In the genomic region with DNA sequence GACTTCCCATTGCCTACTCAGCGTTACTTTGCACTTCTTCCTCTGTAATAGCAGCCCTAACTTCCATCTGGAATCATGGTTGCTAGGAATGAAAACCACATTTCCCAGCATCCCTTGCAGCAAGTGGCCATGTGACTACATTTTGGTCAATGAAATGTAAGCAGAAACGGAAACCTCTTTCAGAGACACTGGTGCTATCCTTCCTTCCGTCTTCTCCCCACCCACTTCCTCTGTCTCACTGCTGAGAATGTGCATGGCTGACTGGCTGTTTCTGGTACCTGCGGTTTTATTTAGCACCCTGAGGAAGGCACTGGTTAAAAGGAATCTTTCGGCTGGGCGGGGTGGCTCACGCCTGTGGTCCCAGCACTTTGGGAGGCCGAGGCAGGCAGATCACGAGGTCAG, we compare ENCODE assay signal across 8 cellular contexts.
A peak's percentile ranks its signal among the peaks of the same experiment; 100 is the strongest.
DNase-seq lines count a peak whose midpoint lies in the region; ATAC-seq and TF ChIP-seq lines count a peak whose summit lies in the region.

No MANE protein-coding gene starts in this region.

- peak; percentile 49 to 84 (median 62) for DNase-seq in CD4-positive, alpha-beta T cell
- peak; percentile 90 for DNase-seq in NOMO-1 treated with DMSO at 0.1 percent for 48 hours (lab: John Stamatoyannopoulos, UW; ENCODE audit: unreplicated experiment)
- peak in 2 of 3 experiments; percentile 32 to 43 for DNase-seq in activated CD8-positive, alpha-beta memory T cell treated with anti-CD3 and anti-CD28 coated beads for 48 hours (ENCODE audit: low read depth in 2 of 3, low spot score in 2 of 3)
- DNase-seq in iPS DF 4.7 (ENCODE audit: extremely low read depth, low spot score): peak; percentile 71
- peak; percentile 67 for DNase-seq in stimulated activated naive B cell treated with anti-CD40 and anti-IgM and Interleukin-4, amounts not matched to agents 10 μg/mL and 1 μg/mL and 100 μg/mL, for 72 hours
- no peak for DNase-seq in occipital lobe (lab: John Stamatoyannopoulos, UW)
- DNase-seq in cerebellar nuclear complex (lab: John Stamatoyannopoulos, UW): no peak

- POLR2A ChIA-PET in CD4-positive, alpha-beta T cell (lab: Charles Lee): interaction anchor here (0.6 to 2.0 kb wide), 5 partner anchors 19 to 241 kb away, joined by 3 to 7 read pairs (median 3); a partner anchor contains a TSS

- H3K27ac ChIP-seq in CD4-positive, alpha-beta T cell (ENCODE audit: low read depth, low read length): no peak overlapping the region

- CTCF ChIA-PET in CD4-positive, alpha-beta T cell (lab: Charles Lee): interaction anchor here (1.9 kb wide), 1 partner anchor 10 kb away, joined by 8 read pairs; no protein-coding TSS in a partner anchor

- peak; percentile 91 for ATAC-seq in CD4-positive, alpha-beta T cell (ENCODE audit: poor library complexity)
- peak; percentile 79 for ATAC-seq in GM21723 (IDR thresholded peaks at IDR 0.05; ENCODE audit: unreplicated experiment)
- ATAC-seq in stimulated activated naive B cell treated with anti-CD40 and anti-IgM and Interleukin-4, amounts not matched to agents 10 μg/mL and 1 μg/mL and 100 μg/mL, for 72 hours (replicated peaks): peak; percentile 84 to 91

- no peaks in the 10 kb centered on the region for H3K27me3 ChIP-seq in CD4-positive, alpha-beta T cell (ENCODE audit: control insufficient read depth, insufficient read depth, low read length)

- no peaks in the 10 kb centered on the region for H3K27me3 Mint-ChIP-seq in CD4-positive, alpha-beta T cell
- no peaks in the 10 kb centered on the region for H3K27me3 Mint-ChIP-seq in stimulated activated naive B cell treated with anti-CD40 and anti-IgM and Interleukin-4, amounts not matched to agents 10 μg/mL and 1 μg/mL and 100 μg/mL, for 72 hours

- H3K27ac Mint-ChIP-seq in CD4-positive, alpha-beta T cell: peak overlapping the region; percentile 91
- H3K27ac Mint-ChIP-seq in stimulated activated naive B cell treated with anti-CD40 and anti-IgM and Interleukin-4, amounts not matched to agents 10 μg/mL and 1 μg/mL and 100 μg/mL, for 72 hours: peak overlapping the region; percentile 94

- H3K4me3 Mint-ChIP-seq in CD4-positive, alpha-beta T cell: peak overlapping the region; percentile 75
- H3K4me3 Mint-ChIP-seq in stimulated activated naive B cell treated with anti-CD40 and anti-IgM and Interleukin-4, amounts not matched to agents 10 μg/mL and 1 μg/mL and 100 μg/mL, for 72 hours: peak overlapping the region; percentile 78 to 86

- TF ChIP-seq CTCF in CD4-positive, alpha-beta T cell (IDR thresholded peaks at IDR 0.05): no peak

- H3K9me3 ChIP-seq in CD4-positive, alpha-beta T cell (ENCODE audit: control insufficient read depth, low read length): no peaks in the 10 kb centered on the region

- intact Hi-C loops in CD4-positive, alpha-beta T cell (cut with DNase I, micrococcal nuclease): loop anchor here in 1 of 2 experiments (5.0 to 10.0 kb wide), 3 partner anchors 241 to 1768 kb away; a partner anchor contains a TSS

- H3K36me3 Mint-ChIP-seq in CD4-positive, alpha-beta T cell (ENCODE audit: low read depth): peaks cover 69% of the 10 kb centered on the region
- H3K36me3 Mint-ChIP-seq in stimulated activated naive B cell treated with anti-CD40 and anti-IgM and Interleukin-4, amounts not matched to agents 10 μg/mL and 1 μg/mL and 100 μg/mL, for 72 hours: peaks cover 17 to 28% of the 10 kb centered on the region in 2 donors

- H3K9me3 Mint-ChIP-seq in CD4-positive, alpha-beta T cell: no peaks in the 10 kb centered on the region
- peaks cover 0 to 5% of the 10 kb centered on the region in 2 donors for H3K9me3 Mint-ChIP-seq in stimulated activated naive B cell treated with anti-CD40 and anti-IgM and Interleukin-4, amounts not matched to agents 10 μg/mL and 1 μg/mL and 100 μg/mL, for 72 hours

- peaks cover 77% of the 10 kb centered on the region for H3K4me1 Mint-ChIP-seq in CD4-positive, alpha-beta T cell (ENCODE audit: low read depth)
- H3K4me1 Mint-ChIP-seq in stimulated activated naive B cell treated with anti-CD40 and anti-IgM and Interleukin-4, amounts not matched to agents 10 μg/mL and 1 μg/mL and 100 μg/mL, for 72 hours: peaks cover 20 to 29% of the 10 kb centered on the region in 2 donors

Comparison
In these comparisons a context has a peak if more than half of its experiments do, and no peak if none do; other contexts are left out.
1. DNase-seq: peak in CD4-positive, alpha-beta T cell (10 of 10), NOMO-1 treated with DMSO at 0.1 percent for 48 hours (single experiment), activated CD8-positive, alpha-beta memory T cell treated with anti-CD3 and anti-CD28 coated beads for 48 hours (2 of 3), iPS DF 4.7 (single experiment) and stimulated activated naive B cell treated with anti-CD40 and anti-IgM and Interleukin-4, amounts not matched to agents 10 μg/mL and 1 μg/mL and 100 μg/mL, for 72 hours (single experiment); none in occipital lobe (single experiment) and cerebellar nuclear complex (0 of 2).
2. Peak in every context shown above with its lines, with median percentiles within 50 percentile points of each other: ATAC-seq.